In genomic region chr2:223247136-223247535, GRCh38 we compare ENCODE assay signal across 10 cellular contexts.
DNase-seq lines count a peak whose midpoint lies in the region; ATAC-seq and TF ChIP-seq lines count a peak whose summit lies in the region.
"Had no signal": no experiment of that assay in that cellular context is flagged by ENCODE, and none has a peak within 500 bp of the region (broad histone marks: within the 10 kb centered on the region; RNA-seq: fewer than 3 reads in every experiment).

No MANE protein-coding gene starts in this region.

- no peak for TF ChIP-seq POLR2A in sigmoid colon (IDR thresholded peaks at IDR 0.05)

- no peaks in the 10 kb centered on the region for H3K79me2 ChIP-seq in mammary epithelial cell (ENCODE audit: insufficient read depth, low read length)

- no peak for ATAC-seq in HG03521 (IDR thresholded peaks at IDR 0.05; ENCODE audit: unreplicated experiment)

- H3K36me3 ChIP-seq in mammary epithelial cell (ENCODE audit: insufficient read depth, low read length) (no peaks in the 10 kb centered on the region), sigmoid colon (no peaks in the 10 kb centered on the region)

- no peaks in the 10 kb centered on the region for H4K20me1 ChIP-seq in mammary epithelial cell (ENCODE audit: insufficient read depth, low read length)

- TF ChIP-seq CTCF in mammary epithelial cell (conservative IDR thresholded peaks at IDR 0.05 in 1 of 2, IDR thresholded peaks at IDR 0.05 in 1 of 2; ENCODE audit: extremely low read depth in 1 of 2, insufficient read depth in 1 of 2, low read depth in 1 of 2, low read length in 2 of 2) (peak; percentile 62 to 73), sigmoid colon (IDR thresholded peaks at IDR 0.05) (no peak)

- no peaks in the 10 kb centered on the region for H3K9me3 ChIP-seq in mammary epithelial cell (replicated peaks; ENCODE audit: insufficient read depth, low read length)
- H3K9me3 ChIP-seq in sigmoid colon = peaks cover 0 to 2% (median 0%) of the 10 kb centered on the region in 4 donors

- no TSS peak for BruUV-seq in mammary epithelial cell (replicated peaks; lab: Mats Ljungman, UMichigan)

- no peak overlapping the region for H2AFZ ChIP-seq in mammary epithelial cell (ENCODE audit: low read depth, low read length)

- in situ Hi-C loops in mammary epithelial cell (cut with MboI; ENCODE audit: low sequenced_read_pairs in 2 of 2) = loop anchor here in 1 of 2 donors (25.0 kb wide), 1 partner anchor 540 kb away; no protein-coding TSS in a partner anchor

- no peak overlapping the region for H3K4me2 ChIP-seq in mammary epithelial cell (ENCODE audit: insufficient read depth, low read depth, low read length)

- H3K4me3 ChIP-seq in mammary epithelial cell (replicated peaks in 1 of 3; ENCODE audit: insufficient read depth in 1 of 3, low read depth in 2 of 3, low read length in 3 of 3) = no peak overlapping the region
- H3K4me3 ChIP-seq in sigmoid colon = no peak overlapping the region
- H3K4me3 ChIP-seq: skin epidermis had no signal

- whole genome bisulfite sequencing in mammary epithelial cell (ENCODE audit: low coverage, missing lambda C conversion rate) = 95% methylated on average over 3 of the region's 3 CpGs
- 93 to 95% methylated on average over 3 of the region's 3 CpGs for WGBS in sigmoid colon, 2 donors

- H3K4me1 ChIP-seq in mammary epithelial cell (ENCODE audit: insufficient read depth, low read length) (no peaks in the 10 kb centered on the region), sigmoid colon (no peaks in the 10 kb centered on the region)

- H3K27ac ChIP-seq in mammary epithelial cell (ENCODE audit: insufficient read depth, low read depth, low read length) (no peak overlapping the region), sigmoid colon (no peak overlapping the region)
- H3K27ac ChIP-seq: skin epidermis had no signal

- no peak overlapping the region for H3K9ac ChIP-seq in mammary epithelial cell (ENCODE audit: insufficient read depth, low read length)

- dilution Hi-C loops in mammary epithelial cell (cut with HindIII; ENCODE audit: low sequenced_read_pairs) = no loop called here

- intact Hi-C loops in mammary epithelial cell (cut with micrococcal nuclease) (loop anchor here (1.0 to 5.0 kb wide), 7 partner anchors 138 to 614 kb away; no protein-coding TSS in a partner anchor), posterior cingulate gyrus (cut with DNase I) (no loop called here), sigmoid colon (cut with DNase I) (no loop called here)

- no peaks in the 10 kb centered on the region for H3K27me3 ChIP-seq in mammary epithelial cell (ENCODE audit: insufficient read depth, low read length)
- no peaks in the 10 kb centered on the region for H3K27me3 ChIP-seq in sigmoid colon

- peak; percentile 7 for DNase-seq in NCI-H345 treated with DMSO at 0.1 percent for 48 hours (lab: John Stamatoyannopoulos, UW; ENCODE audit: unreplicated experiment)
- no peak for DNase-seq in NCI-H345 (lab: John Stamatoyannopoulos, UW)
- peak; percentile 33 for DNase-seq in NCI-H146 treated with DMSO at 0.1 percent for 48 hours (lab: John Stamatoyannopoulos, UW; ENCODE audit: unreplicated experiment)
- peak; percentile 24 for DNase-seq in mammary epithelial cell
- peak; percentile 2 for DNase-seq in putamen (ENCODE audit: low spot score)
- DNase-seq in posterior cingulate gyrus = no peak
- DNase-seq in sigmoid colon = no peak
- DNase-seq: DMS79 had no signal

- CTCF ChIA-PET in mammary epithelial cell (lab: Charles Lee; ENCODE audit: low non-redundant PET) = interaction anchor here (0.6 to 0.7 kb wide), 4 partner anchors 138 to 711 kb away, joined by 3 to 12 read pairs (median 4); no protein-coding TSS in a partner anchor

- no peak for TF ChIP-seq EP300 in sigmoid colon (IDR thresholded peaks at IDR 0.05)

Comparison
In these comparisons a context has a peak if more than half of its experiments do, and no peak if none do; other contexts are left out.
1. DNase-seq: peak in NCI-H345 treated with DMSO at 0.1 percent for 48 hours (single experiment), NCI-H146 treated with DMSO at 0.1 percent for 48 hours (single experiment), mammary epithelial cell (single experiment) and putamen (single experiment); none in NCI-H345 (single experiment), posterior cingulate gyrus (0 of 10) and sigmoid colon (single experiment).
2. CTCF ChIP-seq: peak in mammary epithelial cell (2 of 2); none in sigmoid colon (0 of 4).